ENCODE assay signal across 18 cellular contexts in the genomic region with DNA sequence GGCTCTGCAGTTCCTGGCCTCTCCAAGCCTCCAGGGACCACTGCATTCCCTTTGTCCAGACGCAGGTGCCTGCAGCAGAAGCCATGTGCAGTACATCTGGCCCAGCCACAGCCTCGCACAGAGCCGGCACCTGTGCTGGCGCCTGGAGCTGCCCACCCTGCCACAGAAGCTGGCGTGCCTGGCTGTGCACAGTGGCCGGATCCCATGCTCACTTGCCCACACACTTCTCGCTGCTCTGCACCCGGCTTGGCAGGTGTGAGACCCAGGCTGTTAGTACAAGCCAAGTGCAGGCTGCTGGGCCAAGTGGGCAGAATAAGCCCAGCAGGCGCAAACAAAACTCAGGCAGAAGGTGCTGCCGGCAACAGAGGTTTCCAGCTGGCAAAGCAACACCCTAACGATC.
A peak's percentile ranks its signal among the peaks of the same experiment; 100 is the strongest.
DNase-seq lines count a peak whose midpoint lies in the region; ATAC-seq and TF ChIP-seq lines count a peak whose summit lies in the region.
"Had no signal": no experiment of that assay in that cellular context is flagged by ENCODE, and none has a peak within 500 bp of the region (broad histone marks: within the 10 kb centered on the region; RNA-seq: fewer than 3 reads in every experiment).

No MANE protein-coding gene starts in this region.

- DNase-seq in NCI-H1694 (lab: John Stamatoyannopoulos, UW), result peak; percentile 48
- peak; percentile 81 for DNase-seq in NCI-H510A treated with DMSO at 0.1 percent for 48 hours (lab: John Stamatoyannopoulos, UW)
- no peak for DNase-seq in foreskin keratinocyte
- DNase-seq in stimulated activated effector memory CD8-positive, alpha-beta T cell treated with anti-CD3 and anti-CD28 coated beads, Interleukin-12 subunit alpha, Interleukin-12 subunit beta, amount 100 ng/mL, for 72 hours (ENCODE audit: low spot score in 2 of 2), result no peak
- DNase-seq: activated CD4-positive, alpha-beta T cell treated with anti-CD3 and anti-CD28 coated beads for 36 hours; activated CD8-positive, alpha-beta memory T cell treated with anti-CD3 and anti-CD28 coated beads, Interleukin-2, amount 50 U/mL, for 48 hours; amniotic stem cell; effector CD8-positive, alpha-beta T cell; naive thymus-derived CD4-positive, alpha-beta T cell; NCI-H1436 treated with DMSO at 0.1 percent for 48 hours; NCI-H526 treated with DMSO at 0.1 percent for 48 hours; Peyer's patch; stimulated activated CD4-positive, alpha-beta T cell treated with anti-CD3 and anti-CD28 coated beads, Interleukin-4, amount 100 ng/mL, for 24 hours had no signal

- no peaks in the 10 kb centered on the region for H3K9me3 Mint-ChIP-seq in stimulated activated effector memory CD8-positive, alpha-beta T cell treated with anti-CD3 and anti-CD28 coated beads, Interleukin-12 subunit alpha, Interleukin-12 subunit beta, amount 100 ng/mL, for 72 hours
- H3K9me3 Mint-ChIP-seq: naive thymus-derived CD4-positive, alpha-beta T cell had no signal

- H3K4me1 Mint-ChIP-seq in stimulated activated effector memory CD8-positive, alpha-beta T cell treated with anti-CD3 and anti-CD28 coated beads, Interleukin-12 subunit alpha, Interleukin-12 subunit beta, amount 100 ng/mL, for 72 hours, result no peaks in the 10 kb centered on the region
- H3K4me1 Mint-ChIP-seq: activated CD4-positive, alpha-beta T cell treated with anti-CD3 and anti-CD28 coated beads for 36 hours; naive thymus-derived CD4-positive, alpha-beta T cell had no signal

- no peaks in the 10 kb centered on the region for H3K4me1 ChIP-seq in foreskin keratinocyte
- H3K4me1 ChIP-seq: pancreas, Peyer's patch had no signal

- ATAC-seq in foreskin keratinocyte (peak; percentile 24), GM19035 (IDR thresholded peaks at IDR 0.05; ENCODE audit: unreplicated experiment) (no peak), GM18870 (IDR thresholded peaks at IDR 0.05; ENCODE audit: unreplicated experiment) (no peak), HG03571 (IDR thresholded peaks at IDR 0.05; ENCODE audit: unreplicated experiment) (no peak)
- peak; percentile 33 for ATAC-seq in stimulated activated effector memory CD8-positive, alpha-beta T cell treated with anti-CD3 and anti-CD28 coated beads, Interleukin-12 subunit alpha, Interleukin-12 subunit beta, amount 100 ng/mL, for 72 hours
- ATAC-seq: activated CD4-positive, alpha-beta T cell treated with anti-CD3 and anti-CD28 coated beads for 36 hours; naive thymus-derived CD4-positive, alpha-beta T cell had no signal

- no peak overlapping the region for H3K4me3 Mint-ChIP-seq in stimulated activated effector memory CD8-positive, alpha-beta T cell treated with anti-CD3 and anti-CD28 coated beads, Interleukin-12 subunit alpha, Interleukin-12 subunit beta, amount 100 ng/mL, for 72 hours
- H3K4me3 Mint-ChIP-seq: activated CD4-positive, alpha-beta T cell treated with anti-CD3 and anti-CD28 coated beads for 36 hours; naive thymus-derived CD4-positive, alpha-beta T cell had no signal

- no peaks in the 10 kb centered on the region for H3K36me3 Mint-ChIP-seq in stimulated activated effector memory CD8-positive, alpha-beta T cell treated with anti-CD3 and anti-CD28 coated beads, Interleukin-12 subunit alpha, Interleukin-12 subunit beta, amount 100 ng/mL, for 72 hours
- H3K36me3 Mint-ChIP-seq: naive thymus-derived CD4-positive, alpha-beta T cell had no signal

- H3K27ac ChIP-seq in foreskin keratinocyte, result no peak overlapping the region
- H3K27ac ChIP-seq: pancreas, Peyer's patch, suprapubic skin had no signal

- peaks cover 4% of the 10 kb centered on the region for H3K27me3 ChIP-seq in foreskin keratinocyte
- H3K27me3 ChIP-seq: pancreas, Peyer's patch, suprapubic skin had no signal

- no peak for TF ChIP-seq CTCF in foreskin keratinocyte (conservative IDR thresholded peaks at IDR 0.05)

- H3K27ac Mint-ChIP-seq in stimulated activated effector memory CD8-positive, alpha-beta T cell treated with anti-CD3 and anti-CD28 coated beads, Interleukin-12 subunit alpha, Interleukin-12 subunit beta, amount 100 ng/mL, for 72 hours, result no peak overlapping the region
- H3K27ac Mint-ChIP-seq: activated CD4-positive, alpha-beta T cell treated with anti-CD3 and anti-CD28 coated beads for 36 hours; naive thymus-derived CD4-positive, alpha-beta T cell had no signal

Comparison
In these comparisons a context has a peak if more than half of its experiments do, and no peak if none do; other contexts are left out.
1. DNase-seq: peak in NCI-H1694 (single experiment) and NCI-H510A treated with DMSO at 0.1 percent for 48 hours (single experiment); none in foreskin keratinocyte (0 of 2) and stimulated activated effector memory CD8-positive, alpha-beta T cell treated with anti-CD3 and anti-CD28 coated beads, Interleukin-12 subunit alpha, Interleukin-12 subunit beta, amount 100 ng/mL, for 72 hours (0 of 2).
2. ATAC-seq: peak in foreskin keratinocyte (single experiment) and stimulated activated effector memory CD8-positive, alpha-beta T cell treated with anti-CD3 and anti-CD28 coated beads, Interleukin-12 subunit alpha, Interleukin-12 subunit beta, amount 100 ng/mL, for 72 hours (single experiment); none in GM19035 (single experiment), GM18870 (single experiment) and HG03571 (single experiment).